ENCODE assay signal across 25 cellular contexts in the genomic region with DNA sequence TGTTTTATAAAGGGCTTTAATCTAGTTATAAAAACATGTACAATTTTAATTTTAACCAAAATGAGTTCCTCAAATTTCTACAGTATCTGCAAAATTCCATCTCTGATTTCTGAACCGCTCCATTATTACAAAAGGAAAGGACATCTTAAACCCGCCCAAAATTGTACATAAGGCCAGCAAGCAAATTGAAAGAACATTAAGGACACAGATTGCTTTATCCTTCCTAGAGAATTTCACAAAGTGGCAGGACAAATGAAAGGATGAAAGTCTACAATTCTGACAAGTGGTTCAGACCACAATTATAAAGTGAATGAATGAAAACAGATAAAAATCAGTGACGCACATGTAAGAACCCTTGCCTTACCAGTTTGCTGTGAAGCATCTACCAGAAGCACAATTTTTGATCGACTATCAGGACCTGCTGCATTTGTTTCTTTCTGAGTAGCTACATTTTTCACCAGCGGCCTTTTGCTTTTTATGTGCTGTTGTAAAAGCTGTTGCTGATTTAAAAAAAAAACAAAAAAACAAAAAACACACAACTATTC.
"Had no signal": no experiment of that assay in that cellular context is flagged by ENCODE, and none has a peak within 500 bp of the region (broad histone marks: within the 10 kb centered on the region; RNA-seq: fewer than 3 reads in every experiment).

No MANE protein-coding gene starts in this region.

- H3K27ac ChIP-seq: breast epithelium had no signal

- H3K27ac Mint-ChIP-seq: activated B cell treated with CpG ODN at 0.5 μM for 24 hours; activated CD4-positive, alpha-beta memory T cell treated with anti-CD3 and anti-CD28 coated beads, Interleukin-2, amount 10 ng/mL, durations not matched to agents 7 days and 5 days; activated CD4-positive, alpha-beta T cell treated with anti-CD3 and anti-CD28 coated beads, Interleukin-2, amount 10 ng/mL, durations not matched to agents 7 days and 5 days; activated naive CD4-positive, alpha-beta T cell treated with anti-CD3 and anti-CD28 coated beads, Interleukin-2, amount 10 ng/mL, durations not matched to agents 7 days and 5 days; activated naive CD8-positive, alpha-beta T cell treated with anti-CD3 and anti-CD28 coated beads for 36 hours; activated T-helper 17 cell treated with anti-CD3 and anti-CD28 coated beads, Interleukin-2, amount 50 U/mL, for 72 hours; T-helper 1 cell treated with Interleukin-12 subunit alpha and Interleukin-12 subunit beta and Interleukin-4 antibody, amounts not matched to agents 30 μg/mL and 1 μg/mL, for 36 hours had no signal

- H3K4me3 Mint-ChIP-seq: activated B cell treated with CpG ODN at 0.5 μM for 24 hours; activated CD4-positive, alpha-beta memory T cell treated with anti-CD3 and anti-CD28 coated beads, Interleukin-2, amount 10 ng/mL, durations not matched to agents 7 days and 5 days; activated CD4-positive, alpha-beta T cell treated with anti-CD3 and anti-CD28 coated beads, Interleukin-2, amount 10 ng/mL, durations not matched to agents 7 days and 5 days; activated naive CD4-positive, alpha-beta T cell treated with anti-CD3 and anti-CD28 coated beads, Interleukin-2, amount 10 ng/mL, durations not matched to agents 7 days and 5 days; activated naive CD8-positive, alpha-beta T cell treated with anti-CD3 and anti-CD28 coated beads for 36 hours; activated T-helper 17 cell treated with anti-CD3 and anti-CD28 coated beads, Interleukin-2, amount 50 U/mL, for 72 hours; T-helper 1 cell treated with Interleukin-12 subunit alpha and Interleukin-12 subunit beta and Interleukin-4 antibody, amounts not matched to agents 30 μg/mL and 1 μg/mL, for 36 hours had no signal

- H3K9me3 Mint-ChIP-seq: activated B cell treated with CpG ODN at 0.5 μM for 24 hours; activated CD4-positive, alpha-beta memory T cell treated with anti-CD3 and anti-CD28 coated beads, Interleukin-2, amount 10 ng/mL, durations not matched to agents 7 days and 5 days; activated CD4-positive, alpha-beta T cell treated with anti-CD3 and anti-CD28 coated beads, Interleukin-2, amount 10 ng/mL, durations not matched to agents 7 days and 5 days; activated naive CD4-positive, alpha-beta T cell treated with anti-CD3 and anti-CD28 coated beads, Interleukin-2, amount 10 ng/mL, durations not matched to agents 7 days and 5 days; activated naive CD8-positive, alpha-beta T cell treated with anti-CD3 and anti-CD28 coated beads for 36 hours; activated T-helper 17 cell treated with anti-CD3 and anti-CD28 coated beads, Interleukin-2, amount 50 U/mL, for 72 hours; T-helper 1 cell treated with Interleukin-12 subunit alpha and Interleukin-12 subunit beta and Interleukin-4 antibody, amounts not matched to agents 30 μg/mL and 1 μg/mL, for 36 hours had no signal

- FAIRE-seq: K562 had no signal

- H3K27me3 Mint-ChIP-seq: activated B cell treated with CpG ODN at 0.5 μM for 24 hours; activated CD4-positive, alpha-beta memory T cell treated with anti-CD3 and anti-CD28 coated beads, Interleukin-2, amount 10 ng/mL, durations not matched to agents 7 days and 5 days; activated CD4-positive, alpha-beta T cell treated with anti-CD3 and anti-CD28 coated beads, Interleukin-2, amount 10 ng/mL, durations not matched to agents 7 days and 5 days; activated naive CD4-positive, alpha-beta T cell treated with anti-CD3 and anti-CD28 coated beads, Interleukin-2, amount 10 ng/mL, durations not matched to agents 7 days and 5 days; activated naive CD8-positive, alpha-beta T cell treated with anti-CD3 and anti-CD28 coated beads for 36 hours; activated T-helper 17 cell treated with anti-CD3 and anti-CD28 coated beads, Interleukin-2, amount 50 U/mL, for 72 hours had no signal

- DNase-seq: activated B cell treated with CpG ODN at 0.5 μM for 24 hours; activated CD4-positive, alpha-beta memory T cell treated with anti-CD3 and anti-CD28 coated beads, Interleukin-2, amount 10 ng/mL, durations not matched to agents 7 days and 5 days; activated CD4-positive, alpha-beta T cell treated with anti-CD3 and anti-CD28 coated beads for 1 hour; activated CD4-positive, alpha-beta T cell treated with anti-CD3 and anti-CD28 coated beads, Interleukin-2, amount 10 ng/mL, durations not matched to agents 7 days and 5 days; activated gamma-delta T cell treated with Interleukin-2 at 50 U/mL for 16 hours; activated naive CD4-positive, alpha-beta T cell treated with anti-CD3 and anti-CD28 coated beads, Interleukin-2, amount 10 ng/mL, durations not matched to agents 7 days and 5 days; activated naive CD8-positive, alpha-beta T cell treated with anti-CD3 and anti-CD28 coated beads for 36 hours; activated T-cell treated with anti-CD3 and anti-CD28 coated beads for 4 hours; activated T-cell treated with anti-CD3 and anti-CD28 coated beads, Interleukin-2, amount 50 U/mL, for 48 hours; caudate nucleus; Karpas-422; MM.1S; NCI-H1105; NCI-H1436; NCI-H1694 treated with DMSO at 0.1 percent for 48 hours; NCI-H2029 treated with DMSO at 0.1 percent for 48 hours; NCI-H446; NCI-H524; PC-3; SHP77; T-helper 9 cell had no signal
